ENCODE assay signal across 9 cellular contexts in the genomic region with DNA sequence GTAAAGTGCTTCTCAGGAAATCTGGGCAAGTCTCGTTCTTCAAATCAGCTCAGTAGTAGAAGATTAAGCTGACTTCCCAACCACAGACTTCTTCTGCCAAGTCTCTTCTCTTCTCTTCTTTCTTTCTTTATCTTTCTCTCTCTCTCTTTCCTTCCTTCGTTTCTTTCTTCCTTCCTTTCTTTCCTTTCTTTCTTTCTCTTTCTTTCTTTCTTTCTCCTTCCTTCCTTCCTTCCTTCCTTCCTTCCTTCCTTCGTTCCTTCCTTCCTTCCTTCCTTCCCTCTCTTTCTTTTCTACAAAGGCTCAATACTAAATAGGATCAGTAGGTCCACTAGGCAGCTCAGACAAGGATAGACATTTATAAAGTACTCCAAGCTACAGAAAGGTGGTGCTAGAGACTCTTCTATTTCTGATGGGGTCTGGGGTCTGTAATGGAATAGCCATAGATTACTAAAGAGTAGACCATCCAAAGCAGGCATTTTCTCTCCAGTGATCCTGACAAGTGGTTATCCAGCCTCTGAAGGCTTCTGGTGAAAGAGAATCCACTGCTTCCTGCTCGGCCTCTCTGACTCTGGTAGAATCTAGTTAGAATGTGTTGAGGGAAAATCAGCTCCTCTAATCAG.
DNase-seq lines count a peak whose midpoint lies in the region; ATAC-seq and TF ChIP-seq lines count a peak whose summit lies in the region.
"Had no signal": no experiment of that assay in that cellular context is flagged by ENCODE, and none has a peak within 500 bp of the region (broad histone marks: within the 10 kb centered on the region; RNA-seq: fewer than 3 reads in every experiment).

No MANE protein-coding gene starts in this region.

- H3K9me3 ChIP-seq in left ventricle myocardium inferior (replicated peaks) = no peaks in the 10 kb centered on the region

- H3K36me3 Mint-ChIP-seq in CD14-positive monocyte = no peaks in the 10 kb centered on the region

- H3K27me3 Mint-ChIP-seq in CD14-positive monocyte (ENCODE audit: low read depth in 3 of 3) = peaks cover 0 to 2% (median 1%) of the 10 kb centered on the region in 3 donors

- intact Hi-C loops in CD14-positive monocyte (cut with micrococcal nuclease) = no loop called here
- intact Hi-C loops in left ventricle myocardium inferior (cut with micrococcal nuclease) = loop anchor here (10.0 kb wide), 1 partner anchor 672 kb away; no protein-coding TSS in a partner anchor

- no peak overlapping the region for H3K4me3 Mint-ChIP-seq in CD14-positive monocyte
- H3K4me3 Mint-ChIP-seq: activated naive CD8-positive, alpha-beta T cell treated with anti-CD3 and anti-CD28 coated beads, Interleukin-2, amount 10 ng/mL, durations not matched to agents 7 days and 5 days had no signal

- peaks cover 15% of the 10 kb centered on the region for H3K4me1 Mint-ChIP-seq in CD14-positive monocyte

- peak overlapping the region in 1 of 7 donors; percentile 10 for H3K27ac Mint-ChIP-seq in CD14-positive monocyte
- H3K27ac Mint-ChIP-seq: activated naive CD8-positive, alpha-beta T cell treated with anti-CD3 and anti-CD28 coated beads, Interleukin-2, amount 10 ng/mL, durations not matched to agents 7 days and 5 days had no signal

- H3K27ac ChIP-seq in left ventricle myocardium inferior (replicated peaks) = no peak overlapping the region

- H3K4me3 ChIP-seq in fibroblast of the aortic adventitia (ENCODE audit: low read depth, low read length) (no peak overlapping the region), left ventricle myocardium inferior (no peak overlapping the region)

- H3K9me3 Mint-ChIP-seq in CD14-positive monocyte = peaks cover 0 to 2% (median 0%) of the 10 kb centered on the region in 7 donors

- no peaks in the 10 kb centered on the region for H3K4me1 ChIP-seq in left ventricle myocardium inferior

- no peaks in the 10 kb centered on the region for H3K36me3 ChIP-seq in left ventricle myocardium inferior

- ATAC-seq in HG02840 (IDR thresholded peaks at IDR 0.05; ENCODE audit: low FRiP score, unreplicated experiment) = no peak
- no peak for ATAC-seq in HG02678 (IDR thresholded peaks at IDR 0.05; ENCODE audit: unreplicated experiment)
- no peak for ATAC-seq in HG02759 (IDR thresholded peaks at IDR 0.05; ENCODE audit: unreplicated experiment)

- DNase-seq in CD14-positive monocyte (ENCODE audit: low spot score) (no peak), H4 (ENCODE audit: low spot score) (peak; percentile 48), NOMO-1 treated with dmso at 0.1 percent for 144 hours (lab: John Stamatoyannopoulos, UW; ENCODE audit: unreplicated experiment) (peak; percentile 46), fibroblast of the aortic adventitia (ENCODE audit: low read depth) (no peak), left ventricle myocardium inferior (no peak)
- DNase-seq: activated naive CD8-positive, alpha-beta T cell treated with anti-CD3 and anti-CD28 coated beads, Interleukin-2, amount 10 ng/mL, durations not matched to agents 7 days and 5 days had no signal

- TF ChIP-seq CTCF in CD14-positive monocyte (IDR thresholded peaks at IDR 0.05) (peak; percentile 27), fibroblast of the aortic adventitia (IDR thresholded peaks at IDR 0.05; ENCODE audit: insufficient read depth, low read length) (peak; percentile 28), left ventricle myocardium inferior (IDR thresholded peaks at IDR 0.05; ENCODE audit: borderline replicate concordance) (no peak)

- no peaks in the 10 kb centered on the region for H3K27me3 ChIP-seq in left ventricle myocardium inferior (ENCODE audit: low read depth)

Comparison
In these comparisons a context has a peak if more than half of its experiments do, and no peak if none do; other contexts are left out.
1. DNase-seq: peak in H4 (single experiment) and NOMO-1 treated with dmso at 0.1 percent for 144 hours (single experiment); none in CD14-positive monocyte (single experiment), fibroblast of the aortic adventitia (single experiment) and left ventricle myocardium inferior (single experiment).